ENCODE assay signal across 1 cellular context in genomic region chr3:46668116-46668515, GRCh38.
TF ChIP-seq lines count a peak whose summit lies in the region.

No MANE protein-coding gene starts in this region.

TF ChIP-seq in GM12891, 5 proteins besides CTCF, POLR2A, EP300 and RAD21:
- TF ChIP-seq POLR2AphosphoS5 (IDR thresholded peaks at IDR 0.05; ENCODE audit: low read depth, low read length) (no peak), PAX5 (IDR thresholded peaks at IDR 0.05; ENCODE audit: insufficient read depth, low read length, severe bottlenecking) (no peak), SPI1 (IDR thresholded peaks at IDR 0.05; ENCODE audit: low read depth, low read length) (no peak), POU2F2 (IDR thresholded peaks at IDR 0.05; ENCODE audit: low read depth, low read length) (no peak), TAF1 (IDR thresholded peaks at IDR 0.05; ENCODE audit: low read depth, low read length) (no peak)
TF ChIP-seq in GM12891: peak in this region for 0.
